1 cellular context compared by ENCODE assay signal in the genomic region with DNA sequence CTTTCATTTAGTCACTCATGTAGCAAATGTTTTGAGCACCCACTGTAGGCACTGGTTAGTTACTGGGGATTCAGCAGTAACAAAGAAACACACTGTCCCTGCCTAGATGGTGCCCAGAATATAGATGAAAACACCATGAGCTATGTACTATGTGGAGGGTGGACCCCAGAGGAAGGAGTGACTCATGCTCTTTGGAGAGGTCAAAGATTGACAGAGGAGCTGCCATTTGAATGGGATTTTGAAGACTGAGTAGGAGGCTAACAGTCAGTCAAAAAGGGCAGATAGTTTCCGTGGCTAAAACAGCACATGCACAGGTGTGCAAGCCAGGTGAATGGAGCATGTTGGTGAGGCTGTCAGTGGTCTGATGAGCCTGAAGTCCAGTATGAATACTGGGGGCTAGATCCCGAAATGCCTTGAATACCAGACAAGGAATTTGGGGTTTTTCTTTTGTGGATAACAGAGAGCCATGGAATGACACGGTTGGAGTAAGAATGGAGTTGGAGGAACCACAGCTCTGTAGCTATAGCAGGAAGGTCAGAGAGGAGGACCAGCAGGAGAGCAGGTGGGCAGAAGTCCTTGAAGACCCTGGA.
TF ChIP-seq lines count a peak whose summit lies in the region.

No MANE protein-coding gene starts in this region.

TF ChIP-seq in HCT116, 20 proteins besides CTCF, POLR2A, EP300 and RAD21 (continued from another document):
- TF ChIP-seq, protein P1, sequence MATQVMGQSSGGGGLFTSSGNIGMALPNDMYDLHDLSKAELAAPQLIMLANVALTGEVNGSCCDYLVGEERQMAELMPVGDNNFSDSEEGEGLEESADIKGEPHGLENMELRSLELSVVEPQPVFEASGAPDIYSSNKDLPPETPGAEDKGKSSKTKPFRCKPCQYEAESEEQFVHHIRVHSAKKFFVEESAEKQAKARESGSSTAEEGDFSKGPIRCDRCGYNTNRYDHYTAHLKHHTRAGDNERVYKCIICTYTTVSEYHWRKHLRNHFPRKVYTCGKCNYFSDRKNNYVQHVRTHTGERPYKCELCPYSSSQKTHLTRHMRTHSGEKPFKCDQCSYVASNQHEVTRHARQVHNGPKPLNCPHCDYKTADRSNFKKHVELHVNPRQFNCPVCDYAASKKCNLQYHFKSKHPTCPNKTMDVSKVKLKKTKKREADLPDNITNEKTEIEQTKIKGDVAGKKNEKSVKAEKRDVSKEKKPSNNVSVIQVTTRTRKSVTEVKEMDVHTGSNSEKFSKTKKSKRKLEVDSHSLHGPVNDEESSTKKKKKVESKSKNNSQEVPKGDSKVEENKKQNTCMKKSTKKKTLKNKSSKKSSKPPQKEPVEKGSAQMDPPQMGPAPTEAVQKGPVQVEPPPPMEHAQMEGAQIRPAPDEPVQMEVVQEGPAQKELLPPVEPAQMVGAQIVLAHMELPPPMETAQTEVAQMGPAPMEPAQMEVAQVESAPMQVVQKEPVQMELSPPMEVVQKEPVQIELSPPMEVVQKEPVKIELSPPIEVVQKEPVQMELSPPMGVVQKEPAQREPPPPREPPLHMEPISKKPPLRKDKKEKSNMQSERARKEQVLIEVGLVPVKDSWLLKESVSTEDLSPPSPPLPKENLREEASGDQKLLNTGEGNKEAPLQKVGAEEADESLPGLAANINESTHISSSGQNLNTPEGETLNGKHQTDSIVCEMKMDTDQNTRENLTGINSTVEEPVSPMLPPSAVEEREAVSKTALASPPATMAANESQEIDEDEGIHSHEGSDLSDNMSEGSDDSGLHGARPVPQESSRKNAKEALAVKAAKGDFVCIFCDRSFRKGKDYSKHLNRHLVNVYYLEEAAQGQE (IDR thresholded peaks at IDR 0.05; ENCODE audit: low read depth), result no peak
- TF ChIP-seq ZBTB33 (IDR thresholded peaks at IDR 0.05; ENCODE audit: extremely low read depth, insufficient replicate concordance, low read length) (no peak), CBX3 (IDR thresholded peaks at IDR 0.05; ENCODE audit: low read depth) (no peak), SP1 (IDR thresholded peaks at IDR 0.05; ENCODE audit: low read depth) (no peak), EZH2phosphoT487 (IDR thresholded peaks at IDR 0.05; ENCODE audit: borderline replicate concordance) (no peak), ZNF274 (IDR thresholded peaks at IDR 0.05; ENCODE audit: low read depth, low read length) (no peak), ZFX (IDR thresholded peaks at IDR 0.05) (no peak), SIN3A (IDR thresholded peaks at IDR 0.05; ENCODE audit: low read depth) (no peak), TCF7L2 (IDR thresholded peaks at IDR 0.05; ENCODE audit: borderline replicate concordance, extremely low read depth, insufficient read depth, insufficient read length) (no peak), FOSL1 (IDR thresholded peaks at IDR 0.05; ENCODE audit: low read depth) (no peak), EGR1 (IDR thresholded peaks at IDR 0.05; ENCODE audit: low read depth) (no peak)
